18 cellular contexts compared by ENCODE assay signal in genomic region chr1:180266275-180267210, GRCh38. TPM values are rescaled to one million over a fixed set of nuclear protein-coding genes. Genes with fewer than 3 reads are reported as not detected.
DNase-seq lines count a peak whose midpoint lies in the region; ATAC-seq and TF ChIP-seq lines count a peak whose summit lies in the region.
"Had no signal": no experiment of that assay in that cellular context is flagged by ENCODE, and none has a peak within 500 bp of the region (broad histone marks: within the 10 kb centered on the region; RNA-seq: fewer than 3 reads in every experiment).

No MANE protein-coding gene starts in this region.

- H3K27ac ChIP-seq in coronary artery (no peak overlapping the region), osteoblast (ENCODE audit: low read depth, low read length) (no peak overlapping the region), upper lobe of left lung (no peak overlapping the region)
- H3K27ac ChIP-seq: A549, SJCRH30 had no signal

- TF ChIP-seq EP300 in upper lobe of left lung (IDR thresholded peaks at IDR 0.05): no peak

- intact Hi-C loops in natural killer cell (cut with micrococcal nuclease): no loop called here

- no peak overlapping the region for H2AFZ ChIP-seq in osteoblast (ENCODE audit: low read length)

- no peak for TF ChIP-seq CTCF in natural killer cell (IDR thresholded peaks at IDR 0.05)
- TF ChIP-seq CTCF in coronary artery (IDR thresholded peaks at IDR 0.05): no peak
- TF ChIP-seq CTCF in osteoblast (IDR thresholded peaks at IDR 0.05; ENCODE audit: extremely low read depth, low read depth, low read length): no peak
- TF ChIP-seq CTCF in upper lobe of left lung (IDR thresholded peaks at IDR 0.05): no peak

- H3K27ac Mint-ChIP-seq in natural killer cell treated with Interleukin-12 subunit alpha and Interleukin-12 subunit beta and Interleukin-15 and Interleukin-18, amount 100 ng/mL, for 72 hours: no peak overlapping the region
- H3K27ac Mint-ChIP-seq in natural killer cell: no peak overlapping the region

- no peaks in the 10 kb centered on the region for H3K9me3 Mint-ChIP-seq in natural killer cell treated with Interleukin-12 subunit alpha and Interleukin-12 subunit beta and Interleukin-15 and Interleukin-18, amount 100 ng/mL, for 72 hours
- H3K9me3 Mint-ChIP-seq in natural killer cell: no peaks in the 10 kb centered on the region

- peak in 1 of 2 donors; percentile 7 for ATAC-seq in natural killer cell treated with Interleukin-12 subunit alpha and Interleukin-12 subunit beta and Interleukin-15 and Interleukin-18, amount 100 ng/mL, for 72 hours
- ATAC-seq in natural killer cell: no peak
- ATAC-seq in upper lobe of left lung (ENCODE audit: low FRiP score in 2 of 2): no peak
- no peak for ATAC-seq in GM18907 (IDR thresholded peaks at IDR 0.05; ENCODE audit: unreplicated experiment)
- ATAC-seq: Panc1 had no signal

- no peak overlapping the region for H3K4me2 ChIP-seq in osteoblast (ENCODE audit: insufficient read depth, low read length)
- H3K4me2 ChIP-seq: A549 had no signal

- 85 to 88% methylated on average over 22 to 27 of the region's 28 CpGs for WGBS in upper lobe of left lung, 2 donors

- H3K27me3 Mint-ChIP-seq in natural killer cell treated with Interleukin-12 subunit alpha and Interleukin-12 subunit beta and Interleukin-15 and Interleukin-18, amount 100 ng/mL, for 72 hours: no peaks in the 10 kb centered on the region
- no peaks in the 10 kb centered on the region for H3K27me3 Mint-ChIP-seq in natural killer cell (ENCODE audit: low read depth in 2 of 2)

- TF ChIP-seq POLR2A in upper lobe of left lung (IDR thresholded peaks at IDR 0.05): no peak

- no peaks in the 10 kb centered on the region for H3K36me3 Mint-ChIP-seq in natural killer cell treated with Interleukin-12 subunit alpha and Interleukin-12 subunit beta and Interleukin-15 and Interleukin-18, amount 100 ng/mL, for 72 hours
- H3K36me3 Mint-ChIP-seq in natural killer cell: no peaks in the 10 kb centered on the region

- H3K79me2 ChIP-seq in osteoblast (ENCODE audit: insufficient read depth, low read length): no peaks in the 10 kb centered on the region

- peaks cover 0 to 3% of the 10 kb centered on the region in 2 donors for H3K4me1 Mint-ChIP-seq in natural killer cell treated with Interleukin-12 subunit alpha and Interleukin-12 subunit beta and Interleukin-15 and Interleukin-18, amount 100 ng/mL, for 72 hours (ENCODE audit: low read depth in 2 of 2)
- no peaks in the 10 kb centered on the region for H3K4me1 Mint-ChIP-seq in natural killer cell

- no peaks in the 10 kb centered on the region for H4K20me1 ChIP-seq in osteoblast (ENCODE audit: insufficient read depth, low read length)

- no peaks in the 10 kb centered on the region for H3K4me1 ChIP-seq in osteoblast (ENCODE audit: insufficient read depth, low read length)
- H3K4me1 ChIP-seq in upper lobe of left lung: peaks cover 0 to 2% (median 0%) of the 10 kb centered on the region in 4 donors

- H3K4me3 Mint-ChIP-seq in natural killer cell treated with Interleukin-12 subunit alpha and Interleukin-12 subunit beta and Interleukin-15 and Interleukin-18, amount 100 ng/mL, for 72 hours: no peak overlapping the region
- no peak overlapping the region for H3K4me3 Mint-ChIP-seq in natural killer cell
- H3K4me3 Mint-ChIP-seq: CD14-positive monocyte had no signal

- no peaks in the 10 kb centered on the region for H3K9me3 ChIP-seq in osteoblast (ENCODE audit: low read depth, low read length)
- no peaks in the 10 kb centered on the region for H3K9me3 ChIP-seq in upper lobe of left lung
- H3K9me3 ChIP-seq: A549, SJCRH30 had no signal

- no peaks in the 10 kb centered on the region for H3K36me3 ChIP-seq in osteoblast (ENCODE audit: insufficient read depth, low read length)
- no peaks in the 10 kb centered on the region for H3K36me3 ChIP-seq in upper lobe of left lung
- H3K36me3 ChIP-seq: SJCRH30 had no signal

- H3K4me3 ChIP-seq in coronary artery (no peak overlapping the region), osteoblast (ENCODE audit: insufficient read depth, low read length) (no peak overlapping the region), upper lobe of left lung (no peak overlapping the region)
- H3K4me3 ChIP-seq: A549, SJCRH30 had no signal

- H3K27me3 ChIP-seq in osteoblast (ENCODE audit: insufficient read depth, low read length) (peaks cover 24% of the 10 kb centered on the region), upper lobe of left lung (no peaks in the 10 kb centered on the region)
- H3K27me3 ChIP-seq: SJCRH30 had no signal

- DNase-seq in natural killer cell treated with Interleukin-12 subunit alpha and Interleukin-12 subunit beta and Interleukin-15 and Interleukin-18, amount 100 ng/mL, for 72 hours (ENCODE audit: low spot score): peak; percentile 60
- DNase-seq in natural killer cell: no peak
- DNase-seq in coronary artery (ENCODE audit: low spot score): peak; percentile 63
- DNase-seq in osteoblast (ENCODE audit: insufficient read length, low spot score, missing footprints): peak; percentile 43
- DNase-seq in upper lobe of left lung: peak; percentile 14 to 53
- no peak for DNase-seq in pons (ENCODE audit: low spot score)
- no peak for DNase-seq in HCEC 1CT
- DNase-seq: DND-41, MM.1S, NCI-H1092, NCI-H2081, NCI-H446 treated with DMSO at 0.1 percent for 48 hours, SJCRH30 had no signal

RNA-seq across cellular contexts. Expression of gene LHX4, which starts 36.5 kb away (rescaled TPM):
- not detected for total RNA-seq in natural killer cell treated with Interleukin-12 subunit alpha and Interleukin-12 subunit beta and Interleukin-15 and Interleukin-18, amount 100 ng/mL, for 72 hours
- total RNA-seq in natural killer cell (under 1 TPM in 1 of 3 donors, not detected in 2; 0.08 TPM), osteoblast (not detected in 2 replicates), upper lobe of left lung (1 to 10 TPM in 1 of 6 donors, under 1 TPM in 2, not detected in 3; 0.17 to 1.0 (median 0.30) TPM)
- total RNA-seq: G401 had no signal

Comparison
In these comparisons a context has a peak if more than half of its experiments do, and no peak if none do; other contexts are left out.
1. DNase-seq: peak in natural killer cell treated with Interleukin-12 subunit alpha and Interleukin-12 subunit beta and Interleukin-15 and Interleukin-18, amount 100 ng/mL, for 72 hours (single experiment), coronary artery (single experiment), osteoblast (single experiment) and upper lobe of left lung (2 of 2); none in natural killer cell (single experiment), pons (single experiment) and HCEC 1CT (single experiment).